1 cellular context compared by ENCODE assay signal in the genomic region with DNA sequence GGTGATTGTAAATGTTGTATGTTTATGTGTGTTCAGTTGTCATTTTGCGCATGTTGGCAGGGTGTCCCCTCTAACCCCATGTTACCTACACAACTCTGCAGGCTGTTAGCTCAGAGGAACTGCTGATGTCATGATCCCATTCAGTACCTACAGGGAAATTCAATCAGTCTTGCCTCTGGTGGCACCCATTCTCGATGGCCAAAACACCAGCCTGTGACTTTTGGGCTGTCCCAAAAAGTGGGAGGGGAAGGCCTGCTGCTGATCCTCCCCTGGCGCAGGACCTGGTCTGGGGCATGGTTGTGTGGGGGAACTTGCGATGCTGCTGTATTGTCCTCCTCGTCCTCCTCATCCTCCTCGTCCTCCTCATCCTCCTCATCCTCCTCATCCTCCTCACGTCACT.
TF ChIP-seq lines count a peak whose summit lies in the region.

No MANE protein-coding gene starts in this region.

TF ChIP-seq in IMR-90, 13 proteins besides CTCF, POLR2A, EP300 and RAD21:
- TF ChIP-seq, protein P1, sequence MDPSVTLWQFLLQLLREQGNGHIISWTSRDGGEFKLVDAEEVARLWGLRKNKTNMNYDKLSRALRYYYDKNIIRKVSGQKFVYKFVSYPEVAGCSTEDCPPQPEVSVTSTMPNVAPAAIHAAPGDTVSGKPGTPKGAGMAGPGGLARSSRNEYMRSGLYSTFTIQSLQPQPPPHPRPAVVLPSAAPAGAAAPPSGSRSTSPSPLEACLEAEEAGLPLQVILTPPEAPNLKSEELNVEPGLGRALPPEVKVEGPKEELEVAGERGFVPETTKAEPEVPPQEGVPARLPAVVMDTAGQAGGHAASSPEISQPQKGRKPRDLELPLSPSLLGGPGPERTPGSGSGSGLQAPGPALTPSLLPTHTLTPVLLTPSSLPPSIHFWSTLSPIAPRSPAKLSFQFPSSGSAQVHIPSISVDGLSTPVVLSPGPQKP (IDR thresholded peaks at IDR 0.05; ENCODE audit: borderline replicate concordance, low read depth, low read length), result no peak
- TF ChIP-seq CEBPB (IDR thresholded peaks at IDR 0.05; ENCODE audit: low read depth, low read length) (no peak), RFX5 (IDR thresholded peaks at IDR 0.05; ENCODE audit: low read depth, low read length) (no peak), FOS (IDR thresholded peaks at IDR 0.05; ENCODE audit: low read depth, low read length) (no peak), CHD1 (IDR thresholded peaks at IDR 0.05; ENCODE audit: low read depth, low read length) (no peak)
